2 cellular contexts compared by ENCODE assay signal in the genomic region with DNA sequence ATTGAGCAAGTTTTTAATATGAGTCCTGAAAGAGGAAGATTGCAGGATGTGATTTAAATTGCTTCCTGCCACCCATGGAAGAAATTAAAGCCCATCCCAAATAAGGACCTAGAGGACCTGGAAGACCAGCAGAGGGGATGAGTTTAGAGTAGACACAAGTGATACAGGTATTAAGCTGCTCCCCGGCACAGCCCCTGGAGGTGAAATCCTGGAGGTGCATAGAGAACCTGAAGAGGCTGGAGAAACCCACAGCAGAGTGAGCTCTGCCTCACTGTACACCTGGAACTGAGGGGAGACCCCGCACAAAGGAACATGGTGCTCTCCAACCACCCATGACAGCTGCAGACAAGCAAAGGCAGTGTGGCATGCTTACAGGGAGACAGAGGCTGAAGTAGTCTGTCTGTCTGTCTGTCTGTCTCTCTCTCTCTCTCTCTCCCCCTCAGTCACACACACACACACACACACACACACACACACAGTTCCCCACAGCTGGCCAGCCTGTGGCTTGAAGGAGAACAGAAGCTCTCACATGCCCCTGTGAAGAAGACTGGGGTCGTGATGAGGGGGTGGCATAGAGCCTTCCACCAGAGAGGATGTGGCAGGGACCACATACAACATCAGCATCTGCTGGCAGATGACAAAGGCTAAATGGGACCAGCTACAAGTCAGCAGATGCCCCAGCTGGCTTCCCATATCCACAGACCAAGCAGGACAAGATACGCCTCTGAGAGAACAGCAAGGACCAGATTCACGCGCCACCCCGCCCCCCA.
TF ChIP-seq lines count a peak whose summit lies in the region.

No MANE protein-coding gene starts in this region.

TF ChIP-seq in HCT116, 20 proteins besides CTCF, POLR2A, EP300 and RAD21:
- TF ChIP-seq ELF1 (IDR thresholded peaks at IDR 0.05; ENCODE audit: borderline replicate concordance, low read depth): no peak
- no peak for TF ChIP-seq EZH2phosphoT487 (IDR thresholded peaks at IDR 0.05; ENCODE audit: borderline replicate concordance)
- TF ChIP-seq CEBPB (IDR thresholded peaks at IDR 0.05; ENCODE audit: low read depth): no peak
- no peak for TF ChIP-seq EZH2 (IDR thresholded peaks at IDR 0.05)
TF ChIP-seq in HCT116: peak in this region for 0.

TF ChIP-seq in K562, 482 proteins besides CTCF, POLR2A, EP300 and RAD21:
- no peak for TF ChIP-seq PML (IDR thresholded peaks at IDR 0.05; ENCODE audit: low read length)
- TF ChIP-seq ZNF518B (CRISPR knock-in tag; IDR thresholded peaks at IDR 0.05): no peak
- TF ChIP-seq SAFB (IDR thresholded peaks at IDR 0.05; ENCODE audit: borderline replicate concordance, low read depth, low read length): no peak
- TF ChIP-seq SRSF1 (IDR thresholded peaks at IDR 0.05; ENCODE audit: low read depth, low read length): no peak
- no peak for TF ChIP-seq SNRNP70 (optimal IDR thresholded peaks at IDR 0.05; ENCODE audit: low read depth, low read length)
- no peak for TF ChIP-seq ZNF24 (IDR thresholded peaks at IDR 0.05)
- TF ChIP-seq MTF1 (CRISPR knock-in tag; IDR thresholded peaks at IDR 0.05; ENCODE audit: borderline replicate concordance): no peak
- TF ChIP-seq ZNF239 (CRISPR knock-in tag; IDR thresholded peaks at IDR 0.05): no peak
- no peak for TF ChIP-seq GATAD2B (IDR thresholded peaks at IDR 0.05; ENCODE audit: borderline replicate concordance)
TF ChIP-seq in K562: peak in this region for 0.
